9 cellular contexts compared by ENCODE assay signal in genomic region chr12:89179983-89180382, GRCh38.
DNase-seq lines count a peak whose midpoint lies in the region; ATAC-seq and TF ChIP-seq lines count a peak whose summit lies in the region.
"Had no signal": no experiment of that assay in that cellular context is flagged by ENCODE, and none has a peak within 500 bp of the region (broad histone marks: within the 10 kb centered on the region; RNA-seq: fewer than 3 reads in every experiment).

No MANE protein-coding gene starts in this region.

- WGBS in mammary epithelial cell (ENCODE audit: low coverage, missing lambda C conversion rate): 0% methylated on average over 1 of the region's 1 CpG

- peak overlapping the region; percentile 30 for H3K4me3 Mint-ChIP-seq in natural killer cell treated with Interleukin-12 subunit alpha and Interleukin-12 subunit beta and Interleukin-15 and Interleukin-18, amount 100 ng/mL, for 72 hours

- H3K9ac ChIP-seq in mammary epithelial cell (ENCODE audit: insufficient read depth, low read length): no peak overlapping the region

- TF ChIP-seq CTCF in mammary epithelial cell (conservative IDR thresholded peaks at IDR 0.05 in 1 of 2, IDR thresholded peaks at IDR 0.05 in 1 of 2; ENCODE audit: extremely low read depth in 1 of 2, insufficient read depth in 1 of 2, low read depth in 1 of 2, low read length in 2 of 2) (no peak), osteoblast (IDR thresholded peaks at IDR 0.05; ENCODE audit: extremely low read depth, low read depth, low read length) (no peak)

- DNase-seq in Daoy (ENCODE audit: low read depth) (peak; percentile 81), NCI-H1105 treated with DMSO at 0.1 percent for 48 hours (lab: John Stamatoyannopoulos, UW) (peak; percentile 86), mammary epithelial cell (peak; percentile 97), osteoblast (ENCODE audit: insufficient read length, low spot score, missing footprints) (no peak), NCI-H2227 treated with DMSO at 0.1 percent for 48 hours (lab: John Stamatoyannopoulos, UW) (no peak)
- no peak for DNase-seq in natural killer cell treated with Interleukin-12 subunit alpha and Interleukin-12 subunit beta and Interleukin-15 and Interleukin-18, amount 100 ng/mL, for 72 hours (ENCODE audit: low spot score)

- no peaks in the 10 kb centered on the region for H3K9me3 ChIP-seq in mammary epithelial cell (replicated peaks; ENCODE audit: insufficient read depth, low read length)
- H3K9me3 ChIP-seq in osteoblast (ENCODE audit: low read depth, low read length): no peaks in the 10 kb centered on the region

- H3K4me1 Mint-ChIP-seq in natural killer cell treated with Interleukin-12 subunit alpha and Interleukin-12 subunit beta and Interleukin-15 and Interleukin-18, amount 100 ng/mL, for 72 hours (ENCODE audit: low read depth in 2 of 2): peaks cover 26 to 36% of the 10 kb centered on the region in 2 donors

- in situ Hi-C loops in mammary epithelial cell (cut with MboI; ENCODE audit: low sequenced_read_pairs in 2 of 2): no loop called here

- CTCF ChIA-PET in mammary epithelial cell (lab: Charles Lee; ENCODE audit: low non-redundant PET): interaction anchor here (0.5 to 0.8 kb wide), 2 partner anchors 9 to 163 kb away, joined by 3 to 6 read pairs; no protein-coding TSS in a partner anchor

- H3K27me3 ChIP-seq in mammary epithelial cell (ENCODE audit: insufficient read depth, low read length) (no peaks in the 10 kb centered on the region), osteoblast (ENCODE audit: insufficient read depth, low read length) (no peaks in the 10 kb centered on the region)

- H4K20me1 ChIP-seq in mammary epithelial cell (ENCODE audit: insufficient read depth, low read length) (no peaks in the 10 kb centered on the region), osteoblast (ENCODE audit: insufficient read depth, low read length) (no peaks in the 10 kb centered on the region)

- no peaks in the 10 kb centered on the region for H3K36me3 Mint-ChIP-seq in natural killer cell treated with Interleukin-12 subunit alpha and Interleukin-12 subunit beta and Interleukin-15 and Interleukin-18, amount 100 ng/mL, for 72 hours

- H3K4me2 ChIP-seq in mammary epithelial cell (ENCODE audit: insufficient read depth, low read depth, low read length): peak overlapping the region; percentile 21
- H3K4me2 ChIP-seq in osteoblast (ENCODE audit: insufficient read depth, low read length): no peak overlapping the region

- intact Hi-C loops in mammary epithelial cell (cut with micrococcal nuclease): loop anchor here (1.0 to 5.0 kb wide), 3 partner anchors 17 to 113 kb away; no protein-coding TSS in a partner anchor

- no TSS peak for BruUV-seq in mammary epithelial cell (replicated peaks; lab: Mats Ljungman, UMichigan)

- H3K36me3 ChIP-seq in mammary epithelial cell (ENCODE audit: insufficient read depth, low read length) (no peaks in the 10 kb centered on the region), osteoblast (ENCODE audit: insufficient read depth, low read length) (no peaks in the 10 kb centered on the region)

- H3K4me1 ChIP-seq in mammary epithelial cell (ENCODE audit: insufficient read depth, low read length) (peaks cover 41% of the 10 kb centered on the region), osteoblast (ENCODE audit: insufficient read depth, low read length) (peaks cover 24% of the 10 kb centered on the region)

- H3K27me3 Mint-ChIP-seq in natural killer cell treated with Interleukin-12 subunit alpha and Interleukin-12 subunit beta and Interleukin-15 and Interleukin-18, amount 100 ng/mL, for 72 hours: no peaks in the 10 kb centered on the region

- H3K79me2 ChIP-seq in mammary epithelial cell (ENCODE audit: insufficient read depth, low read length): no peaks in the 10 kb centered on the region
- no peaks in the 10 kb centered on the region for H3K79me2 ChIP-seq in osteoblast (ENCODE audit: insufficient read depth, low read length)

- H3K4me3 ChIP-seq in mammary epithelial cell (replicated peaks in 1 of 3; ENCODE audit: insufficient read depth in 1 of 3, low read depth in 2 of 3, low read length in 3 of 3): no peak overlapping the region
- no peak overlapping the region for H3K4me3 ChIP-seq in osteoblast (ENCODE audit: insufficient read depth, low read length)

- peak overlapping the region; percentile 65 to 85 for H3K27ac Mint-ChIP-seq in natural killer cell treated with Interleukin-12 subunit alpha and Interleukin-12 subunit beta and Interleukin-15 and Interleukin-18, amount 100 ng/mL, for 72 hours

- H2AFZ ChIP-seq in mammary epithelial cell (ENCODE audit: low read depth, low read length) (no peak overlapping the region), osteoblast (ENCODE audit: low read length) (no peak overlapping the region)

- H3K9me3 Mint-ChIP-seq in natural killer cell treated with Interleukin-12 subunit alpha and Interleukin-12 subunit beta and Interleukin-15 and Interleukin-18, amount 100 ng/mL, for 72 hours: peaks cover 3% of the 10 kb centered on the region

- H3K27ac ChIP-seq in mammary epithelial cell (ENCODE audit: insufficient read depth, low read depth, low read length): peak overlapping the region; percentile 81
- no peak overlapping the region for H3K27ac ChIP-seq in osteoblast (ENCODE audit: low read depth, low read length)

- no peak for ATAC-seq in natural killer cell treated with Interleukin-12 subunit alpha and Interleukin-12 subunit beta and Interleukin-15 and Interleukin-18, amount 100 ng/mL, for 72 hours
- ATAC-seq in GM18909 (IDR thresholded peaks at IDR 0.05; ENCODE audit: poor library complexity, unreplicated experiment) (no peak), HG03460 (IDR thresholded peaks at IDR 0.05; ENCODE audit: unreplicated experiment) (no peak)
- ATAC-seq: Panc1 had no signal

- dilution Hi-C loops in mammary epithelial cell (cut with HindIII; ENCODE audit: low sequenced_read_pairs): no loop called here

Comparison
In these comparisons a context has a peak if more than half of its experiments do, and no peak if none do; other contexts are left out.
1. DNase-seq: peak in Daoy (single experiment), NCI-H1105 treated with DMSO at 0.1 percent for 48 hours (single experiment) and mammary epithelial cell (single experiment); none in natural killer cell treated with Interleukin-12 subunit alpha and Interleukin-12 subunit beta and Interleukin-15 and Interleukin-18, amount 100 ng/mL, for 72 hours (single experiment), osteoblast (single experiment) and NCI-H2227 treated with DMSO at 0.1 percent for 48 hours (single experiment).